Comparison of ENCODE assay signal across 1 cellular context in the genomic region with DNA sequence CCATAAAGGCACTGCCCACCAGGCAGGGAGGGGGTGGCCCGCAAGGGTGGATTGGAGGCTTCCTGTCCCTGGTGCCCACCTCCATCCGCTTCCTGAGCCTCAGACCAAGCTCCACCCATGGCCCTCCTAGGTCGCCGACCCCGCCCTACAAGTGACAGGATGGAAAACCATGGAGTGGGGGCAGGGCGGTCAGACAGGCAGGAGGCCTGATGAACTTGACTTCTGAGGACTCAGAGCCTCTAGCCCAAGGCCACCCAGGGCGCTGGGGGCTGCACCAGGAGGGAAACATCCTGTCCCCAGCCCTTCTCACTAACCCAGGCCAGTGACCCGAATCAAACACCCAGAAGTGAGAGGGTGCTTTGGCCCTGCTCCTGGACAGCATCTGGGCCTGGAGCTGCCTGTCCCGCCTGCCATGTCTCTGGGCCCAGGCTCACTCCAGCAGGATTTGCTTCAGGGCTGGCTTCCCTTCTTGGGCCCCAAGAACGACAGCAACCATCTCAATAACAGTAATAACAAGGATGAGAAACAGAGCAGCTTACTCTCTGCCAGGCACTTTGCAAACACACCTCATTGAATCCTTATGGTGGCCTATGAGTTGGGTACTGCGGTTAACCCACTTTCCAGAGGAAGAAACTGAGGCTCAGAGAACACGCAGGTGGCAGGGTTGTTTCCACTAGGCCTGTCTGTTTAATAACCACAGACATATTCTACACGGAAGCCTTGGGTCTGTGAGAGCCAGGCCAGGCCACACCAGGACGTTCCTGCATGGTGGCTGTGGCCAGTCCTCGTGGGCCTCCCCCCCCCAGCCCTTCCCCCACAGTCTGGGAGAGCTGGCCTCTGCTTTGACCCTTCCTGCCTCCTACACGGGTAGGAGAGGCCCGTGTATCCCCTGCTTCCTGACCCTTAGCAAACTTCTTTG.
TF ChIP-seq lines count a peak whose summit lies in the region.

No MANE protein-coding gene starts in this region.

TF ChIP-seq in K562, 482 proteins besides CTCF, POLR2A, EP300 and RAD21 (continued from another document and continues in another):
- TF ChIP-seq, protein P1, sequence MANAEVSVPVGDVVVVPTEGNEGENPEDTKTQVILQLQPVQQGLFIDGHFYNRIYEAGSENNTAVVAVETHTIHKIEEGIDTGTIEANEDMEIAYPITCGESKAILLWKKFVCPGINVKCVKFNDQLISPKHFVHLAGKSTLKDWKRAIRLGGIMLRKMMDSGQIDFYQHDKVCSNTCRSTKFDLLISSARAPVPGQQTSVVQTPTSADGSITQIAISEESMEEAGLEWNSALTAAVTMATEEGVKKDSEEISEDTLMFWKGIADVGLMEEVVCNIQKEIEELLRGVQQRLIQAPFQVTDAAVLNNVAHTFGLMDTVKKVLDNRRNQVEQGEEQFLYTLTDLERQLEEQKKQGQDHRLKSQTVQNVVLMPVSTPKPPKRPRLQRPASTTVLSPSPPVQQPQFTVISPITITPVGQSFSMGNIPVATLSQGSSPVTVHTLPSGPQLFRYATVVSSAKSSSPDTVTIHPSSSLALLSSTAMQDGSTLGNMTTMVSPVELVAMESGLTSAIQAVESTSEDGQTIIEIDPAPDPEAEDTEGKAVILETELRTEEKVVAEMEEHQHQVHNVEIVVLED (CRISPR knock-in tag; IDR thresholded peaks at IDR 0.05), result no peak
- TF ChIP-seq, protein P2, sequence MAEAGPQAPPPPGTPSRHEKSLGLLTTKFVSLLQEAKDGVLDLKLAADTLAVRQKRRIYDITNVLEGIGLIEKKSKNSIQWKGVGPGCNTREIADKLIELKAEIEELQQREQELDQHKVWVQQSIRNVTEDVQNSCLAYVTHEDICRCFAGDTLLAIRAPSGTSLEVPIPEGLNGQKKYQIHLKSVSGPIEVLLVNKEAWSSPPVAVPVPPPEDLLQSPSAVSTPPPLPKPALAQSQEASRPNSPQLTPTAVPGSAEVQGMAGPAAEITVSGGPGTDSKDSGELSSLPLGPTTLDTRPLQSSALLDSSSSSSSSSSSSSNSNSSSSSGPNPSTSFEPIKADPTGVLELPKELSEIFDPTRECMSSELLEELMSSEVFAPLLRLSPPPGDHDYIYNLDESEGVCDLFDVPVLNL (CRISPR knock-in tag; IDR thresholded peaks at IDR 0.05; ENCODE audit: low read depth), result no peak
- TF ChIP-seq, protein P3, sequence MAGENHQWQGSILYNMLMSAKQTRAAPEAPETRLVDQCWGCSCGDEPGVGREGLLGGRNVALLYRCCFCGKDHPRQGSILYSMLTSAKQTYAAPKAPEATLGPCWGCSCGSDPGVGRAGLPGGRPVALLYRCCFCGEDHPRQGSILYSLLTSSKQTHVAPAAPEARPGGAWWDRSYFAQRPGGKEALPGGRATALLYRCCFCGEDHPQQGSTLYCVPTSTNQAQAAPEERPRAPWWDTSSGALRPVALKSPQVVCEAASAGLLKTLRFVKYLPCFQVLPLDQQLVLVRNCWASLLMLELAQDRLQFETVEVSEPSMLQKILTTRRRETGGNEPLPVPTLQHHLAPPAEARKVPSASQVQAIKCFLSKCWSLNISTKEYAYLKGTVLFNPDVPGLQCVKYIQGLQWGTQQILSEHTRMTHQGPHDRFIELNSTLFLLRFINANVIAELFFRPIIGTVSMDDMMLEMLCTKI (IDR thresholded peaks at IDR 0.05; ENCODE audit: partially characterized antibody), result no peak
- TF ChIP-seq, protein P4, sequence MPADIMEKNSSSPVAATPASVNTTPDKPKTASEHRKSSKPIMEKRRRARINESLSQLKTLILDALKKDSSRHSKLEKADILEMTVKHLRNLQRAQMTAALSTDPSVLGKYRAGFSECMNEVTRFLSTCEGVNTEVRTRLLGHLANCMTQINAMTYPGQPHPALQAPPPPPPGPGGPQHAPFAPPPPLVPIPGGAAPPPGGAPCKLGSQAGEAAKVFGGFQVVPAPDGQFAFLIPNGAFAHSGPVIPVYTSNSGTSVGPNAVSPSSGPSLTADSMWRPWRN (IDR thresholded peaks at IDR 0.05; ENCODE audit: low read depth), result no peak
- TF ChIP-seq, protein P5, sequence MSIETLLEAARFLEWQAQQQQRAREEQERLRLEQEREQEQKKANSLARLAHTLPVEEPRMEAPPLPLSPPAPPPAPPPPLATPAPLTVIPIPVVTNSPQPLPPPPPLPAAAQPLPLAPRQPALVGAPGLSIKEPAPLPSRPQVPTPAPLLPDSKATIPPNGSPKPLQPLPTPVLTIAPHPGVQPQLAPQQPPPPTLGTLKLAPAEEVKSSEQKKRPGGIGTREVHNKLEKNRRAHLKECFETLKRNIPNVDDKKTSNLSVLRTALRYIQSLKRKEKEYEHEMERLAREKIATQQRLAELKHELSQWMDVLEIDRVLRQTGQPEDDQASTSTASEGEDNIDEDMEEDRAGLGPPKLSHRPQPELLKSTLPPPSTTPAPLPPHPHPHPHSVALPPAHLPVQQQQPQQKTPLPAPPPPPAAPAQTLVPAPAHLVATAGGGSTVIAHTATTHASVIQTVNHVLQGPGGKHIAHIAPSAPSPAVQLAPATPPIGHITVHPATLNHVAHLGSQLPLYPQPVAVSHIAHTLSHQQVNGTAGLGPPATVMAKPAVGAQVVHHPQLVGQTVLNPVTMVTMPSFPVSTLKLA (conservative IDR thresholded peaks at IDR 0.05), result no peak; a peak in 1 of 4 replicates
- TF ChIP-seq, protein P6, sequence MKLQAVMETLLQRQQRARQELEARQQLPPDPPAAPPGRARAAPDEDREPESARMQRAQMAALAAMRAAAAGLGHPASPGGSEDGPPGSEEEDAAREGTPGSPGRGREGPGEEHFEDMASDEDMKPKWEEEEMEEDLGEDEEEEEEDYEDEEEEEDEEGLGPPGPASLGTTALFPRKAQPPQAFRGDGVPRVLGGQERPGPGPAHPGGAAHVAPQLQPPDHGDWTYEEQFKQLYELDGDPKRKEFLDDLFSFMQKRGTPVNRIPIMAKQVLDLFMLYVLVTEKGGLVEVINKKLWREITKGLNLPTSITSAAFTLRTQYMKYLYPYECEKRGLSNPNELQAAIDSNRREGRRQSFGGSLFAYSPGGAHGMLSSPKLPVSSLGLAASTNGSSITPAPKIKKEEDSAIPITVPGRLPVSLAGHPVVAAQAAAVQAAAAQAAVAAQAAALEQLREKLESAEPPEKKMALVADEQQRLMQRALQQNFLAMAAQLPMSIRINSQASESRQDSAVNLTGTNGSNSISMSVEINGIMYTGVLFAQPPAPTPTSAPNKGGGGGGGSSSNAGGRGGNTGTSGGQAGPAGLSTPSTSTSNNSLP (IDR thresholded peaks at IDR 0.05; ENCODE audit: borderline replicate concordance, low read depth, low read length), result no peak
- TF ChIP-seq HNRNPLL (IDR thresholded peaks at IDR 0.05; ENCODE audit: low read depth, low read length, poor library complexity, severe bottlenecking) (no peak), ETV5 (CRISPR knock-in tag; IDR thresholded peaks at IDR 0.05; ENCODE audit: low read depth) (peak; percentile 54; the same call in 1 of the 2 replicates), TAF7 (tag; IDR thresholded peaks at IDR 0.05) (0 out of 2 replicates have a peak, but pooled peaks have one; percentile 18), ZNF77 (CRISPR knock-in tag; IDR thresholded peaks at IDR 0.05) (no peak), HMG20A (CRISPR knock-in tag; conservative IDR thresholded peaks at IDR 0.05) (no peak), NEUROD1 (IDR thresholded peaks at IDR 0.05; ENCODE audit: borderline replicate concordance, low read depth, low read length, partially characterized antibody) (peak; percentile 29), SUPT5H (IDR thresholded peaks at IDR 0.05) (peak; percentile 56; the same call in 1 of the 2 replicates), ZNF551 (CRISPR knock-in tag; IDR thresholded peaks at IDR 0.05) (no peak), ZNF347 (CRISPR knock-in tag; IDR thresholded peaks at IDR 0.05; ENCODE audit: low read depth) (no peak), SMARCA5 (IDR thresholded peaks at IDR 0.05) (no peak), EZH2 (IDR thresholded peaks at IDR 0.05; ENCODE audit: borderline replicate concordance, low read depth, low read length) (no peak), SMAD4 (CRISPR knock-in tag; conservative IDR thresholded peaks at IDR 0.05) (peak; percentile 24; the same call in 1 of the 2 replicates), DPF2 (IDR thresholded peaks at IDR 0.05) (peak; percentile 70), TRIM28 (IDR thresholded peaks at IDR 0.05) (no peak), WHSC1 (IDR thresholded peaks at IDR 0.05; ENCODE audit: low read length) (no peak), MTA3 (IDR thresholded peaks at IDR 0.05; ENCODE audit: borderline replicate concordance) (peak; percentile 79), STAG1 (CRISPR knock-in tag; IDR thresholded peaks at IDR 0.05; ENCODE audit: borderline replicate concordance) (no peak), GTF2F1 (IDR thresholded peaks at IDR 0.05; ENCODE audit: low read depth, low read length) (no peak), ZNF764 (CRISPR knock-in tag; IDR thresholded peaks at IDR 0.05; ENCODE audit: low read depth) (no peak), ZNF121 (CRISPR knock-in tag; conservative IDR thresholded peaks at IDR 0.05) (no peak), ZNF586 (CRISPR knock-in tag; conservative IDR thresholded peaks at IDR 0.05) (no peak), ESRRA (IDR thresholded peaks at IDR 0.05; ENCODE audit: borderline replicate concordance, low read depth) (0 out of 2 replicates have a peak, but pooled peaks have one; percentile 15), TBL1XR1 (IDR thresholded peaks at IDR 0.05; ENCODE audit: low read length in 2 of 2) (no peak), ZFP36 (IDR thresholded peaks at IDR 0.05; ENCODE audit: low read depth, low read length, partially characterized antibody) (no peak), BRCA1 (IDR thresholded peaks at IDR 0.05) (no peak), BRCA1 (CRISPR knock-in tag; IDR thresholded peaks at IDR 0.05) (no peak), ZNF583 (CRISPR knock-in tag; IDR thresholded peaks at IDR 0.05) (no peak), MECOM (CRISPR knock-in tag; IDR thresholded peaks at IDR 0.05) (no peak), MAFG (tag; conservative IDR thresholded peaks at IDR 0.05) (no peak), COPS2 (conservative IDR thresholded peaks at IDR 0.05) (no peak), JUN (IDR thresholded peaks at IDR 0.05; ENCODE audit: borderline replicate concordance, low read depth, low read length) (no peak), JUN (CRISPR knock-in tag; IDR thresholded peaks at IDR 0.05; ENCODE audit: borderline replicate concordance) (peak; percentile 77; the same call in 1 of the 2 replicates), ZNF212 (CRISPR knock-in tag; IDR thresholded peaks at IDR 0.05) (no peak), SREBF2 (CRISPR knock-in tag; IDR thresholded peaks at IDR 0.05) (no peak), NONO (IDR thresholded peaks at IDR 0.05; ENCODE audit: low read depth in 2 of 2, low read length in 1 of 2) (no peak), ZNF133 (CRISPR knock-in tag; IDR thresholded peaks at IDR 0.05) (no peak), KLF16 (IDR thresholded peaks at IDR 0.05) (no peak), KLF6 (CRISPR knock-in tag; IDR thresholded peaks at IDR 0.05; ENCODE audit: borderline replicate concordance) (peak; percentile 10; the same call in 1 of the 2 replicates), CC2D1A (IDR thresholded peaks at IDR 0.05) (no peak), SMC3 (conservative IDR thresholded peaks at IDR 0.05; ENCODE audit: insufficient read depth, low read depth, low read length) (no peak), ZFX (CRISPR knock-in tag; IDR thresholded peaks at IDR 0.05) (peak; percentile 65), HIVEP1 (CRISPR knock-in tag; IDR thresholded peaks at IDR 0.05) (no peak), MBD2 (IDR thresholded peaks at IDR 0.05; ENCODE audit: borderline replicate concordance, low read depth) (no peak), ZNF316 (IDR thresholded peaks at IDR 0.05) (no peak), ZNF311 (CRISPR knock-in tag; IDR thresholded peaks at IDR 0.05) (no peak), SMARCB1 (IDR thresholded peaks at IDR 0.05; ENCODE audit: insufficient read length, low read depth) (no peak)
- TF ChIP-seq, protein P7, sequence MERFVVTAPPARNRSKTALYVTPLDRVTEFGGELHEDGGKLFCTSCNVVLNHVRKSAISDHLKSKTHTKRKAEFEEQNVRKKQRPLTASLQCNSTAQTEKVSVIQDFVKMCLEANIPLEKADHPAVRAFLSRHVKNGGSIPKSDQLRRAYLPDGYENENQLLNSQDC (CRISPR knock-in tag; IDR thresholded peaks at IDR 0.05), result no peak
- TF ChIP-seq, protein P8, sequence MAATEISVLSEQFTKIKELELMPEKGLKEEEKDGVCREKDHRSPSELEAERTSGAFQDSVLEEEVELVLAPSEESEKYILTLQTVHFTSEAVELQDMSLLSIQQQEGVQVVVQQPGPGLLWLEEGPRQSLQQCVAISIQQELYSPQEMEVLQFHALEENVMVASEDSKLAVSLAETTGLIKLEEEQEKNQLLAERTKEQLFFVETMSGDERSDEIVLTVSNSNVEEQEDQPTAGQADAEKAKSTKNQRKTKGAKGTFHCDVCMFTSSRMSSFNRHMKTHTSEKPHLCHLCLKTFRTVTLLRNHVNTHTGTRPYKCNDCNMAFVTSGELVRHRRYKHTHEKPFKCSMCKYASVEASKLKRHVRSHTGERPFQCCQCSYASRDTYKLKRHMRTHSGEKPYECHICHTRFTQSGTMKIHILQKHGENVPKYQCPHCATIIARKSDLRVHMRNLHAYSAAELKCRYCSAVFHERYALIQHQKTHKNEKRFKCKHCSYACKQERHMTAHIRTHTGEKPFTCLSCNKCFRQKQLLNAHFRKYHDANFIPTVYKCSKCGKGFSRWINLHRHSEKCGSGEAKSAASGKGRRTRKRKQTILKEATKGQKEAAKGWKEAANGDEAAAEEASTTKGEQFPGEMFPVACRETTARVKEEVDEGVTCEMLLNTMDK (IDR thresholded peaks at IDR 0.05; ENCODE audit: borderline replicate concordance, insufficient read depth, low read depth, low read length, poor library complexity, severe bottlenecking), result no peak
- TF ChIP-seq, protein P9, sequence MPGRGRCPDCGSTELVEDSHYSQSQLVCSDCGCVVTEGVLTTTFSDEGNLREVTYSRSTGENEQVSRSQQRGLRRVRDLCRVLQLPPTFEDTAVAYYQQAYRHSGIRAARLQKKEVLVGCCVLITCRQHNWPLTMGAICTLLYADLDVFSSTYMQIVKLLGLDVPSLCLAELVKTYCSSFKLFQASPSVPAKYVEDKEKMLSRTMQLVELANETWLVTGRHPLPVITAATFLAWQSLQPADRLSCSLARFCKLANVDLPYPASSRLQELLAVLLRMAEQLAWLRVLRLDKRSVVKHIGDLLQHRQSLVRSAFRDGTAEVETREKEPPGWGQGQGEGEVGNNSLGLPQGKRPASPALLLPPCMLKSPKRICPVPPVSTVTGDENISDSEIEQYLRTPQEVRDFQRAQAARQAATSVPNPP (IDR thresholded peaks at IDR 0.05; ENCODE audit: borderline replicate concordance, insufficient read depth, insufficient read length), result no peak
- TF ChIP-seq, protein P10, sequence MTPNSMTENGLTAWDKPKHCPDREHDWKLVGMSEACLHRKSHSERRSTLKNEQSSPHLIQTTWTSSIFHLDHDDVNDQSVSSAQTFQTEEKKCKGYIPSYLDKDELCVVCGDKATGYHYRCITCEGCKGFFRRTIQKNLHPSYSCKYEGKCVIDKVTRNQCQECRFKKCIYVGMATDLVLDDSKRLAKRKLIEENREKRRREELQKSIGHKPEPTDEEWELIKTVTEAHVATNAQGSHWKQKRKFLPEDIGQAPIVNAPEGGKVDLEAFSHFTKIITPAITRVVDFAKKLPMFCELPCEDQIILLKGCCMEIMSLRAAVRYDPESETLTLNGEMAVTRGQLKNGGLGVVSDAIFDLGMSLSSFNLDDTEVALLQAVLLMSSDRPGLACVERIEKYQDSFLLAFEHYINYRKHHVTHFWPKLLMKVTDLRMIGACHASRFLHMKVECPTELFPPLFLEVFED (CRISPR knock-in tag; conservative IDR thresholded peaks at IDR 0.05), result no peak
